1 cellular context compared by ENCODE assay signal in the genomic region with DNA sequence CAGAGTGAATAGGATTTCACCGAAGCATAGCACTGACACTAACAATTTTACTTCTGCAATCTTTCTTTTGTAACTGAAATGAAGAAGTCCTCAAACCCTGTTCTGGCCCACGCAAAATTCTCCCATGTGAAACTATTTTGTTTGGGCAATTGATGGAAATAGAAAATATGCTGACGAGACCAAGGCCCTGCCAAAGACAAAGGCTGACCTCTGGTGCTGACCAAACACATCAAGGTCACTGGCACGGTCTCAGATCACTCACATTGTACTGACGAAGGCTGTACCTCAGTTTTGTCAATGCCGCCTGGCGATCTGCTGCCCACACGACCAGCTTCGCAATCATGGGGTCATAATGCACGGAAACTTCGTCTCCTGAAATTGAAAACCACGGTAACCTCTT.
TF ChIP-seq lines count a peak whose summit lies in the region.

No MANE protein-coding gene starts in this region.

TF ChIP-seq in GM23338, 12 proteins besides CTCF, POLR2A, EP300 and RAD21 (continued from another document):
- no peak for TF ChIP-seq REST (IDR thresholded peaks at IDR 0.05; ENCODE audit: unreplicated experiment)
- no peak for TF ChIP-seq ZNF114 (CRISPR knock-in tag; IDR thresholded peaks at IDR 0.05)
- TF ChIP-seq, protein P1, sequence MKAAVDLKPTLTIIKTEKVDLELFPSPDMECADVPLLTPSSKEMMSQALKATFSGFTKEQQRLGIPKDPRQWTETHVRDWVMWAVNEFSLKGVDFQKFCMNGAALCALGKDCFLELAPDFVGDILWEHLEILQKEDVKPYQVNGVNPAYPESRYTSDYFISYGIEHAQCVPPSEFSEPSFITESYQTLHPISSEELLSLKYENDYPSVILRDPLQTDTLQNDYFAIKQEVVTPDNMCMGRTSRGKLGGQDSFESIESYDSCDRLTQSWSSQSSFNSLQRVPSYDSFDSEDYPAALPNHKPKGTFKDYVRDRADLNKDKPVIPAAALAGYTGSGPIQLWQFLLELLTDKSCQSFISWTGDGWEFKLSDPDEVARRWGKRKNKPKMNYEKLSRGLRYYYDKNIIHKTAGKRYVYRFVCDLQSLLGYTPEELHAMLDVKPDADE (IDR thresholded peaks at IDR 0.05): no peak
- TF ChIP-seq ZNF331 (CRISPR knock-in tag; IDR thresholded peaks at IDR 0.05; ENCODE audit: low read depth): no peak
